In the genomic region with DNA sequence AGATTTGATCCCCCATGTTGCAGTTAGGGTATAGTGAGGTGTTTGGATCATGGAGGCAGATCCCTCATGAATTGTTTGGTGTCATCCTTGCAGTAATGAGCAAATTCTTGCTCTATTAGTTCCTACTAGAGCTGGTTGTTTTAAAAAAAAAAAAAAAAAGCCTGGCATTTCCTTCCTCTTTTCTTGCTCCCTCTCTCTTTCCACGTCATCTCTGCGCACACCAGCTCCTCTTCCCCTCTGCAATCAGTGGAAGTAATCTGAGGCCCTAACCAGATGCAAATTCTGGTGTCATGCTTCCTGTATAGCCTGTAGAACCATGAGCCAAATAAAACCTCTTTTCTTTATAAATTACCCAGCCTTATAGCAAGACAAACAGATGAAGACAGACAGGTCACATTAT, we compare ENCODE assay signal across 13 cellular contexts. TPM values are rescaled to one million over a fixed set of nuclear protein-coding genes. Genes with fewer than 3 reads are reported as not detected.
A peak's percentile ranks its signal among the peaks of the same experiment; 100 is the strongest.
DNase-seq lines count a peak whose midpoint lies in the region; ATAC-seq and TF ChIP-seq lines count a peak whose summit lies in the region.
"Had no signal": no experiment of that assay in that cellular context is flagged by ENCODE, and none has a peak within 500 bp of the region (broad histone marks: within the 10 kb centered on the region; RNA-seq: fewer than 3 reads in every experiment).

No MANE protein-coding gene starts in this region.

- no peak for TF ChIP-seq CTCF in foreskin keratinocyte (conservative IDR thresholded peaks at IDR 0.05)

- H3K27me3 ChIP-seq in foreskin keratinocyte = no peaks in the 10 kb centered on the region

- H3K4me1 ChIP-seq in foreskin keratinocyte = no peaks in the 10 kb centered on the region

- ATAC-seq in Right ventricle myocardium superior (ENCODE audit: poor library complexity) (peak; percentile 34), HG03354 (IDR thresholded peaks at IDR 0.05; ENCODE audit: poor library complexity, severe bottlenecking, unreplicated experiment) (peak; percentile 88), foreskin keratinocyte (no peak)
- ATAC-seq: GM23338 had no signal

- no peak overlapping the region for H3K27ac ChIP-seq in foreskin keratinocyte

- no peak for DNase-seq in Right ventricle myocardium superior
- DNase-seq in cardiac septum (ENCODE audit: low spot score) = no peak
- peak; percentile 68 for DNase-seq in SIG-M5 treated with dmso at 0.1 percent for 504 hours (lab: John Stamatoyannopoulos, UW; ENCODE audit: unreplicated experiment)
- DNase-seq in amniotic stem cell (lab: John Stamatoyannopoulos, UW) = no peak
- DNase-seq in A172 (ENCODE audit: low spot score) = no peak
- no peak for DNase-seq in foreskin keratinocyte
- no peak for DNase-seq in NCI-H82 treated with DMSO at 0.1 percent for 48 hours (lab: John Stamatoyannopoulos, UW; ENCODE audit: unreplicated experiment)
- DNase-seq: activated CD4-positive, alpha-beta T cell treated with anti-CD3 and anti-CD28 coated beads for 1 hour; activated effector memory CD4-positive, alpha-beta T cell treated with anti-CD3 and anti-CD28 coated beads, Interleukin-2, amount 50 U/mL, for 16 hours; Calu3; SHP77 treated with DMSO at 0.1 percent for 48 hours had no signal

- intact Hi-C loops in Right ventricle myocardium superior (cut with DNase I) = no loop called here
- intact Hi-C loops in cardiac septum (cut with DNase I) = no loop called here

RNA-seq across cellular contexts. Expression of a gene that starts 24.5 kb away (rescaled TPM):
- 0.32 TPM for total RNA-seq in Right ventricle myocardium superior
- total RNA-seq in cardiac septum = 0.83 TPM
- total RNA-seq in A172 (2014; rRNA removed; shearing (Covaris generic)) = 2.5 and 3.3 TPM in 2 replicates
- 1.1 and 1.3 TPM in 2 replicates for total RNA-seq in foreskin keratinocyte
- 0.12 and 0.16 TPM in 2 replicates for polyA plus RNA-seq in foreskin keratinocyte
